8 cellular contexts compared by ENCODE assay signal in the genomic region with DNA sequence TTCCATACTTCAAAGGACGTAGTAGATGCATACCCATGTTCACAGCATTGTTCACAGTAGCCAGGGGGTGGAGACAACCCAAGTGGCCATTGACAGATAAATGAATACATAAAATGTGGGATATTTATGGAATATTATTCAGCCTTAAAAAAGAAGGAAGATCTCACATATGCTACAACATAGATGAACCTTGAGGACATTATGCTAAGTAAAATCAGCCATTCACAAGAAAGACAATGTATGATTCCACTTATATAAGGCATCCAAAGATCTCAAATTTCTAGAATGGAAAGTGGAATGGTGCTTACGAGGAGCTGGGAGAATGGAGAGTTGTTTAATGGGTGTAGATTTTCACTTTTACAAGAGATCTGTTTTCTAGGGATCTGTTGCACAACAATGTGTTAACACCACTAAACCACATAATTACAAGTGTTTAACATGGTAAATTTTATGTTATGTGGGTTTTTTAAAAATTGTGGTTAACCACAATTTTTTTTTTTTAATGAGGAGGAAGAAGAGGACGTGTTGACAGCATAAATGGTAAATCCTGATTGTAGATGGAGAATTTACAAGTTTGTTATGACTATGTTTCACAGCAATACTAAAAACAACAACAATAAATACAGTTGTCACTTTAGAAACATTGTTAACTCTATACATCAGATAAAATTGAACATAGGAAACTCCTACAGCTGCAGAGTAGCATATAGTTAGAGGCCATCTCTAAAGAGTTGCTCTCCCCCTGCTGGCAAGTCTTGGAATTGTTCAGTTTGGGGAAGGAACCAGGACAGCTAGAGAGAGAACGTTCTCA. TPM values are rescaled to one million over a fixed set of nuclear protein-coding genes. Genes with fewer than 3 reads are reported as not detected.
DNase-seq lines count a peak whose midpoint lies in the region; ATAC-seq and TF ChIP-seq lines count a peak whose summit lies in the region.

No MANE protein-coding gene starts in this region.

- no peaks in the 10 kb centered on the region for H3K36me3 ChIP-seq in psoas muscle (ENCODE audit: insufficient read depth in 1 of 2, low read depth in 1 of 2)

- TF ChIP-seq CTCF in GM10266 (IDR thresholded peaks at IDR 0.05; ENCODE audit: control insufficient read depth, insufficient read depth, low read depth, missing control alignments) (peak; percentile 85), psoas muscle (IDR thresholded peaks at IDR 0.05) (peak; percentile 89)

- ATAC-seq in psoas muscle, result peak; percentile 59 to 85 (median 71)

- H3K9me3 ChIP-seq in psoas muscle, result no peaks in the 10 kb centered on the region

- intact Hi-C loops in psoas muscle (cut with DNase I) (loop anchor here (5.0 to 10.0 kb wide), 3 partner anchors 122 to 575 kb away; no protein-coding TSS in a partner anchor), posterior vena cava (cut with DNase I) (loop anchor here in 1 of 2 donors (5.0 kb wide), 1 partner anchor 212 kb away; no protein-coding TSS in a partner anchor)

- no peaks in the 10 kb centered on the region for H3K4me1 ChIP-seq in psoas muscle

- H3K27me3 ChIP-seq in psoas muscle (ENCODE audit: insufficient read depth in 3 of 3, low read length in 2 of 3), result peaks cover 0 to 6% (median 4%) of the 10 kb centered on the region in 3 donors

- 64 to 71% (median 65%) methylated on average over 4 of the region's 4 CpGs for WGBS in psoas muscle, 3 donors

- DNase-seq in GM10266 (ENCODE audit: extremely low spot score), result peak; percentile 50
- peak; percentile 16 for DNase-seq in GOT3 (lab: John Stamatoyannopoulos, UW)
- DNase-seq in LHCN-M2 (ENCODE audit: low read depth), result peak; percentile 76
- peak; percentile 56 for DNase-seq in SK-N-DZ (ENCODE audit: low spot score)
- peak in 3 of 4 experiments; percentile 28 to 51 (median 49) for DNase-seq in activated naive CD4-positive, alpha-beta T cell (lab: John Stamatoyannopoulos, UW)
- DNase-seq in glomerular visceral epithelial cell (ENCODE audit: extremely low spot score), result peak; percentile 73
- peak in 1 of 2 donors; percentile 48 for DNase-seq in psoas muscle
- no peak for DNase-seq in posterior vena cava (ENCODE audit: low spot score)

- H3K27ac ChIP-seq in psoas muscle, result no peak overlapping the region

- no peak overlapping the region for H3K4me3 ChIP-seq in psoas muscle

RNA-seq across cellular contexts. Expression of a gene that starts 41.6 kb away (rescaled TPM):
- total RNA-seq in LHCN-M2 (2014; rRNA removed) (46.6 and 51.8 TPM in 2 replicates), psoas muscle (10 to 100 TPM; 14.1 to 25.0 (median 17.0) TPM), posterior vena cava (100 to 1,000 TPM; 357 to 408 TPM)
- polyA plus RNA-seq in LHCN-M2 (2012), result 261 TPM
- not detected in 2 replicates for polyA plus RNA-seq in SK-N-DZ (2014; cell fraction: cytosol; rRNA removed)
- polyA plus RNA-seq in SK-N-DZ (2014; cell fraction: nucleus; rRNA removed), result not detected in 2 replicates
- 10 to 100 TPM in 1 of 3 donors, 1 to 10 TPM in 2; 4.1 to 16.2 (median 5.8) TPM for polyA plus RNA-seq in psoas muscle
